ENCODE assay signal across 1 cellular context in genomic region chr12:28190321-28191017, GRCh38.
TF ChIP-seq lines count a peak whose summit lies in the region.

Gene CCDC91, plus strand, starts transcription at chr12:28190456. Its CDS starts 66,760 bp downstream, at chr12:28257216.

TF ChIP-seq in HepG2, 621 proteins besides CTCF, POLR2A, EP300 and RAD21 (continued from another document and continues in another):
- TF ChIP-seq, protein P1, sequence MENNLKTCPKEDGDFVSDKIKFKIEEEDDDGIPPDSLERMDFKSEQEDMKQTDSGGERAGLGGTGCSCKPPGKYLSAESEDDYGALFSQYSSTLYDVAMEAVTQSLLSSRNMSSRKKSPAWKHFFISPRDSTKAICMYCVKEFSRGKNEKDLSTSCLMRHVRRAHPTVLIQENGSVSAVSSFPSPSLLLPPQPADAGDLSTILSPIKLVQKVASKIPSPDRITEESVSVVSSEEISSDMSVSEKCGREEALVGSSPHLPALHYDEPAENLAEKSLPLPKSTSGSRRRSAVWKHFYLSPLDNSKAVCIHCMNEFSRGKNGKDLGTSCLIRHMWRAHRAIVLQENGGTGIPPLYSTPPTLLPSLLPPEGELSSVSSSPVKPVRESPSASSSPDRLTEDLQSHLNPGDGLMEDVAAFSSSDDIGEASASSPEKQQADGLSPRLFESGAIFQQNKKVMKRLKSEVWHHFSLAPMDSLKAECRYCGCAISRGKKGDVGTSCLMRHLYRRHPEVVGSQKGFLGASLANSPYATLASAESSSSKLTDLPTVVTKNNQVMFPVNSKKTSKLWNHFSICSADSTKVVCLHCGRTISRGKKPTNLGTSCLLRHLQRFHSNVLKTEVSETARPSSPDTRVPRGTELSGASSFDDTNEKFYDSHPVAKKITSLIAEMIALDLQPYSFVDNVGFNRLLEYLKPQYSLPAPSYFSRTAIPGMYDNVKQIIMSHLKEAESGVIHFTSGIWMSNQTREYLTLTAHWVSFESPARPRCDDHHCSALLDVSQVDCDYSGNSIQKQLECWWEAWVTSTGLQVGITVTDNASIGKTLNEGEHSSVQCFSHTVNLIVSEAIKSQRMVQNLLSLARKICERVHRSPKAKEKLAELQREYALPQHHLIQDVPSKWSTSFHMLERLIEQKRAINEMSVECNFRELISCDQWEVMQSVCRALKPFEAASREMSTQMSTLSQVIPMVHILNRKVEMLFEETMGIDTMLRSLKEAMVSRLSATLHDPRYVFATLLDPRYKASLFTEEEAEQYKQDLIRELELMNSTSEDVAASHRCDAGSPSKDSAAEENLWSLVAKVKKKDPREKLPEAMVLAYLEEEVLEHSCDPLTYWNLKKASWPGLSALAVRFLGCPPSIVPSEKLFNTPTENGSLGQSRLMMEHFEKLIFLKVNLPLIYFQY (CRISPR knock-in tag; IDR thresholded peaks at IDR 0.05; ENCODE audit: borderline replicate concordance): no peak
- TF ChIP-seq EZH2 (conservative IDR thresholded peaks at IDR 0.05; ENCODE audit: low read depth, low read length) (no peak), ZNF773 (CRISPR knock-in tag; IDR thresholded peaks at IDR 0.05; ENCODE audit: borderline replicate concordance) (peak; percentile 82; the same call in 1 of the 2 replicates), SATB2 (CRISPR knock-in tag; IDR thresholded peaks at IDR 0.05) (peak; percentile 91), CCDC6 (CRISPR knock-in tag; IDR thresholded peaks at IDR 0.05) (peak; percentile 85), RCOR2 (CRISPR knock-in tag; IDR thresholded peaks at IDR 0.05) (no peak), SALL2 (CRISPR knock-in tag; IDR thresholded peaks at IDR 0.05) (peak; percentile 97), EED (CRISPR knock-in tag; IDR thresholded peaks at IDR 0.05) (peak; percentile 97), HOXD1 (CRISPR knock-in tag; IDR thresholded peaks at IDR 0.05) (0 out of 2 replicates have a peak, but pooled peaks have one; percentile 54), MAFK (conservative IDR thresholded peaks at IDR 0.05 in 1 of 2, IDR thresholded peaks at IDR 0.05 in 1 of 2; ENCODE audit: low read length in 2 of 2) (no peak), HOMEZ (CRISPR knock-in tag; IDR thresholded peaks at IDR 0.05; ENCODE audit: low read depth) (peak; percentile 34; the same call in 1 of the 2 replicates), ERF (CRISPR knock-in tag; IDR thresholded peaks at IDR 0.05) (peak; percentile 70), ATF7-NPFF (CRISPR knock-in tag; IDR thresholded peaks at IDR 0.05; ENCODE audit: low read depth) (peak; percentile 58; the same call in 1 of the 2 replicates), TEAD2 (CRISPR knock-in tag; IDR thresholded peaks at IDR 0.05) (peak; percentile 86; the same call in 1 of the 2 replicates), CHD2 (IDR thresholded peaks at IDR 0.05; ENCODE audit: low read depth, low read length) (no peak), HOXA3 (CRISPR knock-in tag; IDR thresholded peaks at IDR 0.05) (peak; percentile 82), ZNF292 (CRISPR knock-in tag; IDR thresholded peaks at IDR 0.05; ENCODE audit: borderline replicate concordance, low read depth) (peak; percentile 71), NONO (IDR thresholded peaks at IDR 0.05) (no peak), NONO (CRISPR knock-in tag; conservative IDR thresholded peaks at IDR 0.05) (peak; percentile 86), ZFP36L1 (CRISPR knock-in tag; IDR thresholded peaks at IDR 0.05) (peak; percentile 59; the same call in 1 of the 2 replicates), NFIB (CRISPR knock-in tag; IDR thresholded peaks at IDR 0.05; ENCODE audit: borderline replicate concordance) (peak; percentile 41; the same call in 1 of the 2 replicates), NFE2L2 (IDR thresholded peaks at IDR 0.05; ENCODE audit: low read length) (no peak), FOXK2 (IDR thresholded peaks at IDR 0.05) (peak; percentile 92), AHR (CRISPR knock-in tag; IDR thresholded peaks at IDR 0.05) (no peak), ZBTB49 (CRISPR knock-in tag; IDR thresholded peaks at IDR 0.05; ENCODE audit: borderline replicate concordance) (no peak), GATA4 (IDR thresholded peaks at IDR 0.05; ENCODE audit: borderline replicate concordance, low read depth) (no peak), HES4 (CRISPR knock-in tag; IDR thresholded peaks at IDR 0.05; ENCODE audit: borderline replicate concordance) (peak; percentile 60; the same call in 1 of the 2 replicates), ZNF547 (CRISPR knock-in tag; IDR thresholded peaks at IDR 0.05) (peak; percentile 76), ZNF781 (CRISPR knock-in tag; IDR thresholded peaks at IDR 0.05; ENCODE audit: borderline replicate concordance, not compliant biosample characterization) (peak; percentile 73), ZNF318 (CRISPR knock-in tag; IDR thresholded peaks at IDR 0.05) (0 out of 2 replicates have a peak, but pooled peaks have one; percentile 41)
- TF ChIP-seq, protein P2, sequence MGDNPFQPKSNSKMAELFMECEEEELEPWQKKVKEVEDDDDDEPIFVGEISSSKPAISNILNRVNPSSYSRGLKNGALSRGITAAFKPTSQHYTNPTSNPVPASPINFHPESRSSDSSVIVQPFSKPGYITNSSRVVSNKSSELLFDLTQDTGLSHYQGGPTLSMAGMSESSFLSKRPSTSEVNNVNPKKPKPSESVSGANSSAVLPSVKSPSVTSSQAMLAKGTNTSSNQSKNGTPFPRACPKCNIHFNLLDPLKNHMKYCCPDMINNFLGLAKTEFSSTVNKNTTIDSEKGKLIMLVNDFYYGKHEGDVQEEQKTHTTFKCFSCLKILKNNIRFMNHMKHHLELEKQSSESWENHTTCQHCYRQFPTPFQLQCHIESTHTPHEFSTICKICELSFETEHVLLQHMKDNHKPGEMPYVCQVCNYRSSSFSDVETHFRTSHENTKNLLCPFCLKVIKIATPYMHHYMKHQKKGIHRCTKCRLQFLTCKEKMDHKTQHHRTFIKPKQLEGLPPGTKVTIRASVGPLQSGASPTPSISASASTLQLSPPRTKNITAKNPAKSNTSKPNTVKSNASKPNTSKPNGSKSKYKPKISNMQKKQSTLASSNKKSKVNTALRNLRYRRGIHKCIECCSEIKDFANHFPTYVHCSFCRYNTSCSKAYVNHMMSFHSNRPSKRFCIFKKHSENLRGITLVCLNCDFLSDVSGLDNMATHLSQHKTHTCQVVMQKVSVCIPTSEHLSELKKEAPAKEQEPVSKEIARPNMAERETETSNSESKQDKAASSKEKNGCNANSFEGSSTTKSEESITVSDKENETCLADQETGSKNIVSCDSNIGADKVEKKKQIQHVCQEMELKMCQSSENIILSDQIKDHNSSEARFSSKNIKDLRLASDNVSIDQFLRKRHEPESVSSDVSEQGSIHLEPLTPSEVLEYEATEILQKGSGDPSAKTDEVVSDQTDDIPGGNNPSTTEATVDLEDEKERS (CRISPR knock-in tag; IDR thresholded peaks at IDR 0.05): no peak
- TF ChIP-seq, protein P3, sequence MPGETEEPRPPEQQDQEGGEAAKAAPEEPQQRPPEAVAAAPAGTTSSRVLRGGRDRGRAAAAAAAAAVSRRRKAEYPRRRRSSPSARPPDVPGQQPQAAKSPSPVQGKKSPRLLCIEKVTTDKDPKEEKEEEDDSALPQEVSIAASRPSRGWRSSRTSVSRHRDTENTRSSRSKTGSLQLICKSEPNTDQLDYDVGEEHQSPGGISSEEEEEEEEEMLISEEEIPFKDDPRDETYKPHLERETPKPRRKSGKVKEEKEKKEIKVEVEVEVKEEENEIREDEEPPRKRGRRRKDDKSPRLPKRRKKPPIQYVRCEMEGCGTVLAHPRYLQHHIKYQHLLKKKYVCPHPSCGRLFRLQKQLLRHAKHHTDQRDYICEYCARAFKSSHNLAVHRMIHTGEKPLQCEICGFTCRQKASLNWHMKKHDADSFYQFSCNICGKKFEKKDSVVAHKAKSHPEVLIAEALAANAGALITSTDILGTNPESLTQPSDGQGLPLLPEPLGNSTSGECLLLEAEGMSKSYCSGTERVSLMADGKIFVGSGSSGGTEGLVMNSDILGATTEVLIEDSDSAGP (CRISPR knock-in tag; IDR thresholded peaks at IDR 0.05; ENCODE audit: borderline replicate concordance): peak; percentile 93
- TF ChIP-seq, protein P4, sequence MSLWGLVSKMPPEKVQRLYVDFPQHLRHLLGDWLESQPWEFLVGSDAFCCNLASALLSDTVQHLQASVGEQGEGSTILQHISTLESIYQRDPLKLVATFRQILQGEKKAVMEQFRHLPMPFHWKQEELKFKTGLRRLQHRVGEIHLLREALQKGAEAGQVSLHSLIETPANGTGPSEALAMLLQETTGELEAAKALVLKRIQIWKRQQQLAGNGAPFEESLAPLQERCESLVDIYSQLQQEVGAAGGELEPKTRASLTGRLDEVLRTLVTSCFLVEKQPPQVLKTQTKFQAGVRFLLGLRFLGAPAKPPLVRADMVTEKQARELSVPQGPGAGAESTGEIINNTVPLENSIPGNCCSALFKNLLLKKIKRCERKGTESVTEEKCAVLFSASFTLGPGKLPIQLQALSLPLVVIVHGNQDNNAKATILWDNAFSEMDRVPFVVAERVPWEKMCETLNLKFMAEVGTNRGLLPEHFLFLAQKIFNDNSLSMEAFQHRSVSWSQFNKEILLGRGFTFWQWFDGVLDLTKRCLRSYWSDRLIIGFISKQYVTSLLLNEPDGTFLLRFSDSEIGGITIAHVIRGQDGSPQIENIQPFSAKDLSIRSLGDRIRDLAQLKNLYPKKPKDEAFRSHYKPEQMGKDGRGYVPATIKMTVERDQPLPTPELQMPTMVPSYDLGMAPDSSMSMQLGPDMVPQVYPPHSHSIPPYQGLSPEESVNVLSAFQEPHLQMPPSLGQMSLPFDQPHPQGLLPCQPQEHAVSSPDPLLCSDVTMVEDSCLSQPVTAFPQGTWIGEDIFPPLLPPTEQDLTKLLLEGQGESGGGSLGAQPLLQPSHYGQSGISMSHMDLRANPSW (CRISPR knock-in tag; IDR thresholded peaks at IDR 0.05; ENCODE audit: borderline replicate concordance): peak; percentile 65; the same call in 1 of the 2 replicates
